1 cellular context compared by ENCODE assay signal in genomic region chr15:91156175-91156726, GRCh38.
TF ChIP-seq lines count a peak whose summit lies in the region.

No MANE protein-coding gene starts in this region.

TF ChIP-seq in GM23338, 12 proteins besides CTCF, POLR2A, EP300 and RAD21 (continued from another document):
- TF ChIP-seq ZNF462 (CRISPR knock-in tag; IDR thresholded peaks at IDR 0.05) (no peak), STAT1 (IDR thresholded peaks at IDR 0.05; ENCODE audit: unreplicated experiment) (no peak), EZH2phosphoT487 (IDR thresholded peaks at IDR 0.05; ENCODE audit: unreplicated experiment) (no peak)
